9 cellular contexts compared by ENCODE assay signal in genomic region chr20:45470939-45471338, GRCh38. TPM values are rescaled to one million over a fixed set of nuclear protein-coding genes. Genes with fewer than 3 reads are reported as not detected.
A peak's percentile ranks its signal among the peaks of the same experiment; 100 is the strongest.
DNase-seq lines count a peak whose midpoint lies in the region; ATAC-seq, FAIRE-seq and TF ChIP-seq lines count a peak whose summit lies in the region.
"Had no signal": no experiment of that assay in that cellular context is flagged by ENCODE, and none has a peak within 500 bp of the region (broad histone marks: within the 10 kb centered on the region; RNA-seq: fewer than 3 reads in every experiment).

No MANE protein-coding gene starts in this region.

- no peak overlapping the region; the same call in 1 of the 2 replicates for H3K4me2 ChIP-seq in GM12878 (ENCODE audit: control insufficient read depth, insufficient read depth)

- no peaks in the 10 kb centered on the region for H3K36me3 ChIP-seq in ES-I3 (ENCODE audit: insufficient read depth, low read length)
- no peaks in the 10 kb centered on the region for H3K36me3 ChIP-seq in GM12878 (ENCODE audit: control insufficient read depth in 2 of 2, insufficient read depth in 2 of 2, low read length in 1 of 2)

- H3K27me3 ChIP-seq in GM12878 (replicated peaks in 1 of 2; ENCODE audit: control insufficient read depth in 2 of 2, insufficient read depth in 2 of 2, low read length in 1 of 2) = peaks cover 7 to 25% of the 10 kb centered on the region in 2 experiments

- intact Hi-C loops in GM12878 (cut with micrococcal nuclease; ENCODE audit: unreplicated experiment) = no loop called here

- peak; percentile 16 for ATAC-seq in HG02943 (IDR thresholded peaks at IDR 0.05; ENCODE audit: low read depth, unreplicated experiment)
- ATAC-seq in GM12878 = peak; percentile 45
- ATAC-seq in GM19324 (IDR thresholded peaks at IDR 0.05; ENCODE audit: low FRiP score, unreplicated experiment) = no peak
- no peak for ATAC-seq in GM19452 (IDR thresholded peaks at IDR 0.05; ENCODE audit: unreplicated experiment)

- H3K9ac ChIP-seq in ES-I3 (ENCODE audit: low read depth, low read length) (peak overlapping the region; percentile 87), GM12878 (ENCODE audit: control insufficient read depth, insufficient read depth, low read length) (no peak overlapping the region)

- CTCF ChIA-PET in GM12878 (lab: Yijun Ruan, JAX) = no interaction called here

- H3K79me2 ChIP-seq in GM12878 (ENCODE audit: control insufficient read depth, insufficient read depth, low read length) = no peaks in the 10 kb centered on the region

- H3K27ac ChIP-seq in GM12878 (ENCODE audit: control insufficient read depth, insufficient read depth) = no peak overlapping the region

- H3K4me3 Mint-ChIP-seq in type B pancreatic cell = peak overlapping the region; percentile 87

- H4K20me1 ChIP-seq in GM12878 (ENCODE audit: control insufficient read depth, insufficient read depth) = no peaks in the 10 kb centered on the region

- in situ Hi-C loops in GM12878 (cut with MboI) = no loop called here

- no peak for FAIRE-seq in GM12878 (lab: Jason Lieb, UNC)

- 55% methylated on average over 10 of the region's 10 CpGs for WGBS in GM12878 (ENCODE audit: insufficient coverage, insufficient replicate concordance, low lambda C conversion rate, missing lambda C conversion rate)

- H3K27ac Mint-ChIP-seq in type B pancreatic cell = peak overlapping the region; percentile 74

- H3K9me3 ChIP-seq in ES-I3 (ENCODE audit: control insufficient read depth, insufficient read depth, low read length) (no peaks in the 10 kb centered on the region), GM12878 (replicated peaks; ENCODE audit: control insufficient read depth, insufficient read depth, low read length) (no peaks in the 10 kb centered on the region)

- H3K4me1 ChIP-seq in ES-I3 (ENCODE audit: insufficient read depth, low read length) (peaks cover 19% of the 10 kb centered on the region), GM12878 (ENCODE audit: control insufficient read depth, insufficient read depth, low read length) (peaks cover 7% of the 10 kb centered on the region)

- no peak overlapping the region for H3K4me3 ChIP-seq in GM12878

- DNase-seq in GM12878 (ENCODE audit: low read depth, low spot score) (no peak), medulla oblongata (ENCODE audit: extremely low spot score) (peak; percentile 24), type B pancreatic cell (ENCODE audit: extremely low spot score, unreplicated experiment) (no peak), NCI-H524 treated with DMSO at 0.1 percent for 48 hours (lab: John Stamatoyannopoulos, UW) (no peak)

- SMC1A ChIA-PET in GM12878 (lab: Charles Lee; ENCODE audit: uncharacterized antibody, unreplicated experiment) = no interaction called here

- TF ChIP-seq EP300 in GM12878 (IDR thresholded peaks at IDR 0.05; ENCODE audit: borderline replicate concordance in 1 of 2, control insufficient read depth in 1 of 2, low read depth in 2 of 2, low read length in 2 of 2) = no peak

- H3K36me3 Mint-ChIP-seq in type B pancreatic cell = peaks cover 11% of the 10 kb centered on the region

- H3K27me3 Mint-ChIP-seq in type B pancreatic cell = peaks cover 29% of the 10 kb centered on the region

- no peak for TF ChIP-seq POLR2A in GM12878 (IDR thresholded peaks at IDR 0.05; ENCODE audit: low read depth, low read length)

- H3K9me3 Mint-ChIP-seq in type B pancreatic cell = no peaks in the 10 kb centered on the region

- no peak for TF ChIP-seq RAD21 in GM12878 (IDR thresholded peaks at IDR 0.05; ENCODE audit: insufficient read depth, low read depth, low read length)

- H2AFZ ChIP-seq in GM12878 (ENCODE audit: control insufficient read depth, low read depth, low read length) = no peak overlapping the region

- POLR2A ChIA-PET in GM12878 (lab: Charles Lee) = no interaction called here

- TF ChIP-seq CTCF in GM12878 (IDR thresholded peaks at IDR 0.05 in 2 of 3, conservative IDR thresholded peaks at IDR 0.05 in 1 of 3; ENCODE audit: control insufficient read depth in 2 of 3, extremely low read depth in 1 of 3, insufficient read depth in 1 of 3, low read depth in 3 of 3, low read length in 3 of 3) = peak in 2 of 3 experiments; percentile 10 to 17; a peak in 2 of 6 replicates
- TF ChIP-seq CTCF in type B pancreatic cell (conservative IDR thresholded peaks at IDR 0.05) = peak; percentile 24

- no TSS peak for BruUV-seq in GM12878 (replicated peaks; lab: Mats Ljungman, UMichigan)

- H3K4me1 Mint-ChIP-seq in type B pancreatic cell (ENCODE audit: unreplicated experiment) = peaks cover 6% of the 10 kb centered on the region

- RAD21 ChIA-PET in GM12878 (lab: Charles Lee; ENCODE audit: unreplicated experiment) = no interaction called here

TF ChIP-seq in GM12878, 131 proteins besides CTCF, POLR2A, EP300 and RAD21:
- TF ChIP-seq PAX5 (IDR thresholded peaks at IDR 0.05; ENCODE audit: borderline replicate concordance, low read depth, low read length) = no peak
- no peak for TF ChIP-seq RBBP5 (conservative IDR thresholded peaks at IDR 0.05)
- TF ChIP-seq RB1 (IDR thresholded peaks at IDR 0.05; ENCODE audit: borderline replicate concordance) = no peak
- no peak for TF ChIP-seq NKRF (conservative IDR thresholded peaks at IDR 0.05)
- no peak for TF ChIP-seq SUZ12 (IDR thresholded peaks at IDR 0.05; ENCODE audit: unreplicated experiment)
TF ChIP-seq in GM12878: peak in this region for 0.

RNA-seq across cellular contexts. Expression of gene WFDC2, which starts 1.4 kb away (rescaled TPM):
- total RNA-seq in GM12878 (2013; cell fraction: nucleolus; rRNA removed) = not detected in 2 replicates
- total RNA-seq in GM12878 (2014; rRNA removed) (not detected in 2 replicates), GM12878 (2014; rRNA removed; fragmentation: Illumina TruSeq; extraction: Trizol) (not detected in 2 replicates), GM12878 (2021) (not detected in 2 replicates), type B pancreatic cell (ENCODE audit: low replicate concordance) (64.4 and 98.9 TPM in 2 replicates)
- polyA plus RNA-seq in GM12878 (2011; ENCODE audit: low read depth) = 4.2 TPM
- polyA plus RNA-seq in GM12878 (2011; rRNA removed) (not detected in 2 replicates), GM12878 (2014; fragmentation: Illumina TruSeq; extraction: Trizol) (not detected in 2 replicates), GM12878 (2014; fragmentation: Nextera tagmentation; extraction: Ambion mirVana) (under 1 TPM in 1 of 2 experiments, not detected in 1; 0.13 TPM), GM12878 (2014; rRNA removed) (not detected in 2 replicates), GM12878 (2016; fragmentation: Nextera tagmentation; extraction: Ambion mirVana) (not detected)
- not detected in 2 replicates for polyA plus RNA-seq in GM12878 (2011; cell fraction: cytosol; rRNA removed)
- polyA plus RNA-seq in GM12878 (2011; cell fraction: nucleus; rRNA removed) = 0.21 TPM in 1 of 2 replicates, not detected in the other
- polyA plus RNA-seq in GM12878 (2012) = 2.4 and 5.3 TPM in 2 replicates
- not detected in 2 replicates for polyA minus RNA-seq in GM12878 (2011; rRNA and poly(A)+ RNA removed)
- not detected in 2 replicates for polyA minus RNA-seq in GM12878 (2011; cell fraction: cytosol; rRNA and poly(A)+ RNA removed)
- polyA minus RNA-seq in GM12878 (2011; cell fraction: nucleus; rRNA and poly(A)+ RNA removed) = not detected in 2 replicates

RNA-seq across cellular contexts. Expression of gene SPINT3, which starts 44.5 kb away (rescaled TPM):
- total RNA-seq in GM12878 (2013; cell fraction: nucleolus; rRNA removed) = not detected in 2 replicates
- not detected in 2 replicates for total RNA-seq in GM12878 (2014; rRNA removed)
- not detected in 2 replicates for total RNA-seq in GM12878 (2014; rRNA removed; fragmentation: Illumina TruSeq; extraction: Trizol)
- not detected in 2 replicates for total RNA-seq in GM12878 (2021)
- not detected for polyA plus RNA-seq in GM12878 (2011; ENCODE audit: low read depth)
- not detected in 2 replicates for polyA plus RNA-seq in GM12878 (2011; rRNA removed)
- not detected in 2 replicates for polyA plus RNA-seq in GM12878 (2011; cell fraction: cytosol; rRNA removed)
- polyA plus RNA-seq in GM12878 (2011; cell fraction: nucleus; rRNA removed) = not detected in 2 replicates
- not detected in 2 replicates for polyA plus RNA-seq in GM12878 (2012)
- polyA plus RNA-seq in GM12878 (2014; fragmentation: Illumina TruSeq; extraction: Trizol) = not detected in 2 replicates
- polyA plus RNA-seq in GM12878 (2014; fragmentation: Nextera tagmentation; extraction: Ambion mirVana) = not detected
- not detected in 2 replicates for polyA plus RNA-seq in GM12878 (2014; rRNA removed)
- polyA plus RNA-seq in GM12878 (2016; fragmentation: Nextera tagmentation; extraction: Ambion mirVana) = not detected
- polyA minus RNA-seq in GM12878 (2011; rRNA and poly(A)+ RNA removed) = not detected in 2 replicates
- polyA minus RNA-seq in GM12878 (2011; cell fraction: cytosol; rRNA and poly(A)+ RNA removed) = not detected in 2 replicates
- polyA minus RNA-seq in GM12878 (2011; cell fraction: nucleus; rRNA and poly(A)+ RNA removed) = not detected in 2 replicates
- not detected in 2 replicates for total RNA-seq in type B pancreatic cell (ENCODE audit: low replicate concordance)
- total RNA-seq: left cardiac atrium had no signal

RNA-seq across cellular contexts. Expression of gene PIGT, which starts 55.0 kb away (rescaled TPM):
- total RNA-seq in GM12878 (2013; cell fraction: nucleolus; rRNA removed) = 84.5 and 94.1 TPM in 2 replicates
- total RNA-seq in GM12878 (2014; rRNA removed) (35.7 and 45.0 TPM in 2 replicates), GM12878 (2014; rRNA removed; fragmentation: Illumina TruSeq; extraction: Trizol) (15.5 and 18.6 TPM in 2 replicates), GM12878 (2021) (39.5 and 45.2 TPM in 2 replicates), type B pancreatic cell (ENCODE audit: low replicate concordance) (70.1 and 80.6 TPM in 2 replicates)
- polyA plus RNA-seq in GM12878 (2011; ENCODE audit: low read depth) = 14.5 TPM
- polyA plus RNA-seq in GM12878 (2011; rRNA removed) (8.0 and 24.1 TPM in 2 replicates), GM12878 (2014; fragmentation: Illumina TruSeq; extraction: Trizol) (29.4 and 41.9 TPM in 2 replicates), GM12878 (2014; fragmentation: Nextera tagmentation; extraction: Ambion mirVana) (10 to 100 TPM; 19.1 to 27.5 TPM), GM12878 (2014; rRNA removed) (28.6 and 33.5 TPM in 2 replicates), GM12878 (2016; fragmentation: Nextera tagmentation; extraction: Ambion mirVana) (10 to 100 TPM; 56.5 to 66.0 TPM)
- 27.0 and 35.8 TPM in 2 replicates for polyA plus RNA-seq in GM12878 (2011; cell fraction: cytosol; rRNA removed)
- polyA plus RNA-seq in GM12878 (2011; cell fraction: nucleus; rRNA removed) = 71.0 and 74.4 TPM in 2 replicates
- 25.3 and 27.7 TPM in 2 replicates for polyA plus RNA-seq in GM12878 (2012)
- 27.9 and 34.2 TPM in 2 replicates for polyA minus RNA-seq in GM12878 (2011; rRNA and poly(A)+ RNA removed)
- 16.2 and 28.5 TPM in 2 replicates for polyA minus RNA-seq in GM12878 (2011; cell fraction: cytosol; rRNA and poly(A)+ RNA removed)
- polyA minus RNA-seq in GM12878 (2011; cell fraction: nucleus; rRNA and poly(A)+ RNA removed) = 33.1 and 57.7 TPM in 2 replicates

Comparison
In these comparisons a context has a peak if more than half of its experiments do, and no peak if none do; other contexts are left out.
1. ATAC-seq: peak in HG02943 (single experiment) and GM12878 (single experiment); none in GM19324 (single experiment) and GM19452 (single experiment).
2. RNA of gene WFDC2, which starts 1.4 kb away (total RNA-seq): 64.4 to 98.9 TPM in type B pancreatic cell; not detected in GM12878; every median in the first group is over 10 times any median in the second.